In the genomic region with DNA sequence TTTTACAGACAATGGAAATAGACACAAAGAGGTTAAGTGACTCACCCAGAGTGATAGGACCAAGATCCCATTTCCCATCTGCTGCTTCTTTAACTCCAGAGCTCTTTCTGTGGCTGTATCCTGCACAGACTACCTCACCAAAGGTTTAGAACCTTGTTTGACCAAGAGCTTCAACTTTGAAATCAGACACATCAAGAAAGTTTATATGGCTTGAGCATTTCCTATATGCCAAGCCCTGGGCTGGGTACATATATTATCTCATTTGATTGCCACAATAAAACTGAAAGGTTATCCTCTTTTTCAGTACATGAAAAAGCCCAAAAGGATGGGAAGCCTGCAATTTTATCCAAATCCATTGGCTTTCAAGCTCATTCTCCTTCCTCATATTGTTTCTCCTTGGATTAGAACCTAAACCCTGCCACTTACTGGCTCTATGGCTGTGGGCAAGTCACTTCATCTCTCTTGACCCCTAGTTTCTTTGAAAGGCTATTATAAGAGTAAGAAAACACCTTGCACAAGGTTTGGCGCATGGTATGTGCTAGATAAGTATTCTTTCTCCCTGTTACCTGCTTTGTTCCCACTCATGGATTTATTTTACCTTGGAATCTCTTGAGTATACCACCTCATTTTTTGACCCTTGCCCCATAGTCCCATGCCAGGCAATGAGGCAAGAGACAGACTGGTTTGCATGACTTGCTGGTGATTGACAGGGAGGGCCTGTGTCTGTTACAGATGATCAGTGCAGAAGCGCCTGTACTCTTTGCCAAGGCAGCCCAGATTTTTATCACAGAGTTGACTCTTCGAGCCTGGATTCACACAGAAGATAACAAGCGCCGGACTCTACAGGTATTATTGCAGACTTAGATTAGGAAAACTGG, we compare ENCODE assay signal across 16 cellular contexts. TPM values are rescaled to one million over a fixed set of nuclear protein-coding genes. Genes with fewer than 3 reads are reported as not detected.
"Had no signal": no experiment of that assay in that cellular context is flagged by ENCODE, and none has a peak within 500 bp of the region (broad histone marks: within the 10 kb centered on the region; RNA-seq: fewer than 3 reads in every experiment).

No MANE protein-coding gene starts in this region.

- ATAC-seq: activated naive CD4-positive, alpha-beta T cell treated with anti-CD3 and anti-CD28 coated beads, Interleukin-2, amount 50 U/mL, for 72 hours; left cardiac atrium; stimulated activated naive CD8-positive, alpha-beta T cell treated with anti-CD3 and anti-CD28 coated beads, Interleukin-15, Interleukin-2, amounts not matched to agents 100 U/mL and 50 U/mL, for 24 hours had no signal

- H3K27ac ChIP-seq: adrenal gland, esophagus muscularis mucosa, sigmoid colon, tibial artery had no signal

- H3K4me1 ChIP-seq: tibial artery had no signal

- H3K4me3 ChIP-seq: adrenal gland, esophagus muscularis mucosa, sigmoid colon, tibial artery had no signal

- H3K9me3 Mint-ChIP-seq: activated naive CD4-positive, alpha-beta T cell treated with anti-CD3 and anti-CD28 coated beads, Interleukin-2, amount 50 U/mL, for 72 hours had no signal

- H3K27me3 ChIP-seq: adrenal gland, esophagus muscularis mucosa, sigmoid colon, tibial artery had no signal

- DNase-seq: activated CD4-positive, alpha-beta T cell treated with anti-CD3 and anti-CD28 coated beads, Interleukin-2, amount 50 U/mL, for 1 hour; activated CD4-positive, CD25-positive, alpha-beta regulatory T cell treated with anti-CD3 and anti-CD28 coated beads, Interleukin-2, amount 50 U/mL, for 72 hours; activated gamma-delta T cell treated with Interleukin-2 at 50 U/mL for 16 hours; adrenal gland; cerebellar nuclear complex; effector CD8-positive, alpha-beta T cell; left cardiac atrium; midbrain; sigmoid colon; stimulated activated CD4-positive, alpha-beta T cell treated with anti-CD3 and anti-CD28 coated beads, Interleukin-2, amount 100 ng/mL, for 24 hours; stimulated activated naive CD8-positive, alpha-beta T cell treated with anti-CD3 and anti-CD28 coated beads, Interleukin-15, Interleukin-2, amounts not matched to agents 100 U/mL and 50 U/mL, for 24 hours; substantia nigra; tibial artery had no signal

- H3K9me3 ChIP-seq: adrenal gland, esophagus muscularis mucosa, sigmoid colon, tibial artery had no signal

RNA-seq across cellular contexts. Expression of gene KCNQ4, which starts 34.5 kb away (rescaled TPM):
- total RNA-seq: lung microvascular endothelial cell had no signal
